ENCODE assay signal across 23 cellular contexts in genomic region chr1:36941579-36941978, GRCh38.
A peak's percentile ranks its signal among the peaks of the same experiment; 100 is the strongest.
DNase-seq lines count a peak whose midpoint lies in the region; ATAC-seq, FAIRE-seq and TF ChIP-seq lines count a peak whose summit lies in the region.
"Had no signal": no experiment of that assay in that cellular context is flagged by ENCODE, and none has a peak within 500 bp of the region (broad histone marks: within the 10 kb centered on the region; RNA-seq: fewer than 3 reads in every experiment).

No MANE protein-coding gene starts in this region.

- H3K4me2 ChIP-seq in K562 (ENCODE audit: insufficient read depth, low read length), result no peak overlapping the region

- H2AFZ ChIP-seq in K562 (ENCODE audit: low read depth, low read length), result no peak overlapping the region

- no peak for TF ChIP-seq RAD21 in K562 (CRISPR knock-in tag; conservative IDR thresholded peaks at IDR 0.05 in 1 of 2, IDR thresholded peaks at IDR 0.05 in 1 of 2)

- BruUV-seq in K562 (replicated peaks; lab: Mats Ljungman, UMichigan), result no TSS peak

- H3K4me3 ChIP-seq in H7 (ENCODE audit: insufficient read depth, low read depth, low read length), result no peak overlapping the region
- no peak overlapping the region for H3K4me3 ChIP-seq in K562
- H3K4me3 ChIP-seq: Peyer's patch had no signal

- H3K27me3 ChIP-seq in H7 (ENCODE audit: control insufficient read depth, insufficient read depth, low read length) (no peaks in the 10 kb centered on the region; the same call in 1 of the 2 replicates), K562 (ENCODE audit: control insufficient read depth in 2 of 2, insufficient read depth in 2 of 2, low read length in 2 of 2) (peaks cover 0 to 12% of the 10 kb centered on the region in 2 experiments; a peak in 3 of 5 replicates)
- H3K27me3 ChIP-seq: BE2C, Peyer's patch had no signal

- peaks cover 9% of the 10 kb centered on the region; the same call in 1 of the 2 replicates for H4K20me1 ChIP-seq in K562 (replicated peaks; ENCODE audit: control insufficient read depth, insufficient read depth, low read length)

- H3K79me2 ChIP-seq in K562 (ENCODE audit: control insufficient read depth, insufficient read depth, low read length), result no peaks in the 10 kb centered on the region

- no peak overlapping the region for H3K9ac ChIP-seq in K562 (ENCODE audit: insufficient read depth in 1 of 2, low read depth in 2 of 2, low read length in 2 of 2)

- in situ Hi-C loops in K562 (cut with MboI), result no loop called here

- no peak for TF ChIP-seq EP300 in K562 (IDR thresholded peaks at IDR 0.05; ENCODE audit: low read length)

- POLR2A ChIA-PET in K562 (lab: Yijun Ruan, JAX), result no interaction called here

- no peaks in the 10 kb centered on the region for H3K9me3 ChIP-seq in K562 (replicated peaks; ENCODE audit: control insufficient read depth, insufficient read depth, low read depth, low read length)
- H3K9me3 ChIP-seq: BE2C, Peyer's patch had no signal

- ATAC-seq in K562, result no peak

- H3K36me3 ChIP-seq in H7 (replicated peaks; ENCODE audit: control insufficient read depth, insufficient read depth, low read length) (no peaks in the 10 kb centered on the region), K562 (ENCODE audit: control insufficient read depth, insufficient read depth, low read length) (no peaks in the 10 kb centered on the region)
- H3K36me3 ChIP-seq: BE2C, Peyer's patch had no signal

- WGBS in K562 (ENCODE audit: insufficient coverage, low coverage, missing lambda C conversion rate), result 0% methylated on average over 3 of the region's 3 CpGs

- no peak overlapping the region for H3K27ac ChIP-seq in K562 (ENCODE audit: extremely low read depth, low read depth, low read length)
- H3K27ac ChIP-seq: HL-60, Peyer's patch had no signal

- intact Hi-C loops in K562 (cut with micrococcal nuclease), result no loop called here

- TF ChIP-seq POLR2A in K562 (conservative IDR thresholded peaks at IDR 0.05), result no peak

- TF ChIP-seq CTCF in K562 (IDR thresholded peaks at IDR 0.05 in 2 of 3, conservative IDR thresholded peaks at IDR 0.05 in 1 of 3; ENCODE audit: insufficient read depth in 2 of 3, low read depth in 1 of 3, low read length in 3 of 3), result no peak

- no peak for FAIRE-seq in K562 (lab: Jason Lieb, UNC)
- FAIRE-seq: GM18507 had no signal

- H3K4me1 ChIP-seq in K562 (replicated peaks in 1 of 2; ENCODE audit: control insufficient read depth in 2 of 2, insufficient read depth in 2 of 2, low read length in 2 of 2), result no peaks in the 10 kb centered on the region
- H3K4me1 ChIP-seq: BE2C, Peyer's patch had no signal

- no peaks in the 10 kb centered on the region for H3K9me1 ChIP-seq in K562 (ENCODE audit: control insufficient read depth, insufficient read depth, low read length)

- DNase-seq in NCI-H146 (lab: John Stamatoyannopoulos, UW), result peak; percentile 25
- DNase-seq in NCI-H146 treated with DMSO at 0.1 percent for 48 hours (lab: John Stamatoyannopoulos, UW; ENCODE audit: unreplicated experiment), result no peak
- peak; percentile 83 for DNase-seq in NCI-H510A (lab: John Stamatoyannopoulos, UW)
- no peak for DNase-seq in NCI-H510A treated with DMSO at 0.1 percent for 48 hours (lab: John Stamatoyannopoulos, UW)
- DNase-seq in H7, result peak; percentile 32
- DNase-seq in K562 (ENCODE audit: extremely low read depth in 1 of 4, low spot score in 3 of 4), result no peak
- DNase-seq in NCI-H2171 treated with DMSO at 0.1 percent for 48 hours (lab: John Stamatoyannopoulos, UW), result no peak
- no peak for DNase-seq in GOT3 (lab: John Stamatoyannopoulos, UW)
- DNase-seq: 8988T; ACHN; BE2C; Calu3; CD8-positive, alpha-beta memory T cell; Kasumi-1; NCI-H1092 treated with DMSO at 0.1 percent for 48 hours; NCI-H1694 treated with DMSO at 0.1 percent for 48 hours; NCI-H2171; NCI-H82; OCI-M1; Peyer's patch; SHP77 treated with DMSO at 0.1 percent for 48 hours had no signal

- CTCF ChIA-PET in K562 (lab: Yijun Ruan, JAX; ENCODE audit: low intra/inter-chr PET ratio), result no interaction called here

TF ChIP-seq in K562, 482 proteins besides CTCF, POLR2A, EP300 and RAD21:
- TF ChIP-seq SIN3B (IDR thresholded peaks at IDR 0.05; ENCODE audit: low read depth) (no peak), RBM25 (IDR thresholded peaks at IDR 0.05; ENCODE audit: low read depth, low read length, severe bottlenecking) (peak; percentile 81), NCOA4 (IDR thresholded peaks at IDR 0.05; ENCODE audit: partially characterized antibody) (no peak), ZBTB8A (IDR thresholded peaks at IDR 0.05; ENCODE audit: partially characterized antibody) (no peak), PRDM10 (IDR thresholded peaks at IDR 0.05; ENCODE audit: partially characterized antibody) (no peak), MITF (IDR thresholded peaks at IDR 0.05) (no peak), CTBP1 (IDR thresholded peaks at IDR 0.05; ENCODE audit: borderline replicate concordance) (no peak)

Comparison
In these comparisons a context has a peak if more than half of its experiments do, and no peak if none do; other contexts are left out.
1. DNase-seq: peak in NCI-H146 (single experiment), NCI-H510A (single experiment) and H7 (single experiment); none in NCI-H146 treated with DMSO at 0.1 percent for 48 hours (single experiment), NCI-H510A treated with DMSO at 0.1 percent for 48 hours (single experiment), K562 (0 of 4), NCI-H2171 treated with DMSO at 0.1 percent for 48 hours (single experiment) and GOT3 (single experiment).